Comparison of ENCODE assay signal across 1 cellular context in the genomic region with DNA sequence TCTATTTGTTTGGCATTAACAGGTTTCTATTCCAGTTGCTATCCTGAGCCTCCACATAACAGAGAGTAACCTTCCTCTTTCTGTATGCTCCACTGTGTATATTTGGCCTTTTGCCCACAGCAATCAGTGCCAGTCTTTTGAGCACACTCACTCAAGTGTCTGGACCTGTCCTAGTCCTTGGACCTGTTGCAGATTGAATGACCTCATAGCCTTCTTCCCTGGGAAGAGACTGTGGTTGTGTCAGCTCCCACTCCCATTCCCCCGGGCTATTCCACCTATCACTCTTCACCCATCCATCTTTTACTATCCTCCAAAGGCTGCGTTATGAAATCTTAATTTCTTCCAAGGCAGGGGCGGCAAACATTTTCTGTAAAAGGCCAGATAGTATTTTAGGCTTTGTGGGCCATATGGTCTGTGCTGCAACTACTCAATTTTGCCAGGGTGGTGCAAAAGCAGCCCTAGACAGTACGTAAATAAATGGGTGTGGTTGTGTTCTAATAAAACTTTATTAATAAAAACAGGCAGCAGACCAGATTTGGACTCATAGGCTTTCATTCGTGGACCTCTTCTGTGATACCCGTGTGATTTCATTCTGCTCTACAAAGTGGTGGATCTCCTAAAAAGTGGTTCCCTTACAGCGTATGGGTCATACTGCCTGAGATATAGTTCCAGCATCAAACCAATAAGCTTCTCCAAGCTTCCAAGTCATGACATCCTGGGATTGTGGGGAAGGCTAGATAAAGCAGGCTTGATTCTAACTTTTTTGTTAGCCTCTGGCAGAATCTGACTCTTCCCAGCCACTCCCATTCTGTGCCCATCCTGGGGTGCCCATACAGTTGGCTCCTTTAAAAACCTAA.
TF ChIP-seq lines count a peak whose summit lies in the region.

No MANE protein-coding gene starts in this region.

TF ChIP-seq in HEK293, 187 proteins besides CTCF, POLR2A, EP300 and RAD21 (continued from another document):
- TF ChIP-seq PRDM10 (tag by site-specific recombination; IDR thresholded peaks at IDR 0.05) (0 out of 2 replicates have a peak, but pooled peaks have one; percentile 27), ZNF341 (tag by site-specific recombination; IDR thresholded peaks at IDR 0.05; ENCODE audit: low read depth) (peak; percentile 63; the same call in 1 of the 2 replicates), SCRT2 (tag by site-specific recombination; IDR thresholded peaks at IDR 0.05) (peak; percentile 99), SCRT1 (tag by site-specific recombination; IDR thresholded peaks at IDR 0.05; ENCODE audit: borderline replicate concordance) (peak; percentile 88), ZNF335 (tag by site-specific recombination; conservative IDR thresholded peaks at IDR 0.05) (no peak), ZNF629 (tag by site-specific recombination; IDR thresholded peaks at IDR 0.05) (peak; percentile 55; the same call in 1 of the 2 replicates), ZNF600 (tag by site-specific recombination; IDR thresholded peaks at IDR 0.05) (no peak), ZNF692 (tag by site-specific recombination; IDR thresholded peaks at IDR 0.05) (0 out of 2 replicates have a peak, but pooled peaks have one; percentile 22)
TF ChIP-seq in HEK293: peak in this region for 10.
